14 cellular contexts compared by ENCODE assay signal in the genomic region with DNA sequence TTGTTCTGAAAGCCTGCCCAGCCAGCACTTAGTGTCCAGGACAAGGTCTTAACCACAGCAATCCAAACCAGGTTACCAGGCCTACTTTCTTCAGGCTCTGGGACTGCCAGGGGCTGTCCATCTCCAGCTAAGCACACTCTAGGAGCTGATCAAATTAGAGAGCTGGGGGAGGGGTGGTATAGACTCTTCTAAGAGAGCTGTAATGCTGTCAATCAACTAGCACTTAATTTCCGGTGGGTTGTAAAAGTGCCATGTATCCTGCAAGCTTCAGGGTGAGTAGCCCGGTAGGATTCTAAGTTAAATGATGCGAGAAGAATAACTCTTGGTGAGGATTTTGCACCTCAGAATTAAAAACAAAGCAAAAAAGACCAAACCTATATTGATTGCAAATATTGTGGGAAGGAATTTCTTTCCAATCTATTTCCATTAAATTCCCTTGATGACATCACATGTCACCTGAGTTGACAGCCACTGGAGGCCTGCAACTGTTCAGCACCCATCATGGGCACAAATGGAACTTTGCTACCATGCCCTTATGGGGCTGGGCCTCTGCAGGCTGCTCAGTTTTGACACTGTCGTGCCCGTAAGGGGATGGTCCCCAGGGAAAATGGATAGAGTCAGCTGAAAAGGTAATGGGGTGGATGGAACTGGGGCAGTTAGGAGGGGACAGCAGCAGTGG. TPM values are rescaled to one million over a fixed set of nuclear protein-coding genes. Genes with fewer than 3 reads are reported as not detected.
DNase-seq lines count a peak whose midpoint lies in the region; ATAC-seq and TF ChIP-seq lines count a peak whose summit lies in the region.
"Had no signal": no experiment of that assay in that cellular context is flagged by ENCODE, and none has a peak within 500 bp of the region (broad histone marks: within the 10 kb centered on the region; RNA-seq: fewer than 3 reads in every experiment).

No MANE protein-coding gene starts in this region.

- ATAC-seq in heart left ventricle: no peak
- no peak for ATAC-seq in left cardiac atrium
- ATAC-seq in PC-3: no peak
- ATAC-seq in upper lobe of right lung: no peak
- no peak for ATAC-seq in HG03378 (IDR thresholded peaks at IDR 0.05; ENCODE audit: unreplicated experiment)
- ATAC-seq in HG02588 (IDR thresholded peaks at IDR 0.05; ENCODE audit: unreplicated experiment): no peak

- TF ChIP-seq CTCF in heart left ventricle (IDR thresholded peaks at IDR 0.05) (no peak), PC-3 (conservative IDR thresholded peaks at IDR 0.05; ENCODE audit: low read depth, low read length) (no peak), upper lobe of right lung (IDR thresholded peaks at IDR 0.05) (no peak)

- peaks cover 0 to 1% (median 0%) of the 10 kb centered on the region in 8 donors for H3K9me3 Mint-ChIP-seq in CD4-positive, alpha-beta memory T cell
- H3K9me3 Mint-ChIP-seq: activated CD4-positive, alpha-beta memory T cell treated with anti-CD3 and anti-CD28 coated beads, Interleukin-2, amount 10 ng/mL, durations not matched to agents 7 days and 5 days; mesothelial cell of epicardium had no signal

- DNase-seq in heart left ventricle (no peak), left cardiac atrium (no peak), PC-3 (no peak), kidney tubule cell (ENCODE audit: low spot score) (peak; percentile 11), upper lobe of right lung (no peak)
- DNase-seq in CD4-positive, alpha-beta memory T cell: no peak
- DNase-seq: activated CD4-positive, alpha-beta memory T cell treated with anti-CD3 and anti-CD28 coated beads, Interleukin-2, amount 10 ng/mL, durations not matched to agents 7 days and 5 days; anterior cingulate cortex; NCI-H446 treated with DMSO at 0.1 percent for 48 hours; stimulated activated CD4-positive, alpha-beta T cell treated with anti-CD3 and anti-CD28 coated beads, Interleukin-12 subunit alpha, Interleukin-12 subunit beta, amount 100 ng/mL, for 4 hours had no signal

- H3K27me3 Mint-ChIP-seq in CD4-positive, alpha-beta memory T cell: peaks cover 0 to 5% of the 10 kb centered on the region in 2 donors

- no peak overlapping the region for H3K27ac Mint-ChIP-seq in CD4-positive, alpha-beta memory T cell
- H3K27ac Mint-ChIP-seq: activated CD4-positive, alpha-beta memory T cell treated with anti-CD3 and anti-CD28 coated beads, Interleukin-2, amount 10 ng/mL, durations not matched to agents 7 days and 5 days; mesothelial cell of epicardium had no signal

- 88 to 93% (median 90%) methylated on average over 5 of the region's 5 CpGs for WGBS in heart left ventricle, 4 donors

- TF ChIP-seq POLR2A in heart left ventricle (IDR thresholded peaks at IDR 0.05): no peak

- H3K36me3 ChIP-seq in heart left ventricle (no peaks in the 10 kb centered on the region), PC-3 (ENCODE audit: low read depth, low read length) (no peaks in the 10 kb centered on the region), upper lobe of right lung (no peaks in the 10 kb centered on the region)
- H3K36me3 ChIP-seq in CD4-positive, alpha-beta memory T cell (ENCODE audit: insufficient read depth, low read length): no peaks in the 10 kb centered on the region
- H3K36me3 ChIP-seq: ovary had no signal

- CTCF ChIA-PET in PC-3 (lab: Charles Lee): no interaction called here
- CTCF ChIA-PET in CD4-positive, alpha-beta memory T cell (lab: Charles Lee; ENCODE audit: partially characterized antibody): interaction anchor here (0.6 to 0.8 kb wide), 2 partner anchors 126 to 500 kb away, joined by 3 to 4 read pairs; no protein-coding TSS in a partner anchor

- H3K36me3 Mint-ChIP-seq in CD4-positive, alpha-beta memory T cell: no peaks in the 10 kb centered on the region
- H3K36me3 Mint-ChIP-seq: mesothelial cell of epicardium had no signal

- H3K4me2 ChIP-seq in PC-3 (ENCODE audit: low read length): peak overlapping the region; percentile 38; the same call in 1 of the 2 replicates

- peak overlapping the region; percentile 27 for H2AFZ ChIP-seq in PC-3 (ENCODE audit: low read length)

- POLR2A ChIA-PET in PC-3 (lab: Charles Lee; ENCODE audit: unreplicated experiment): interaction anchor here (0.7 kb wide), 1 partner anchor 40 kb away, joined by 13 read pairs; no protein-coding TSS in a partner anchor
- POLR2A ChIA-PET in CD4-positive, alpha-beta memory T cell (lab: Charles Lee; ENCODE audit: partially characterized antibody): no interaction called here

- no peaks in the 10 kb centered on the region for H3F3A ChIP-seq in PC-3 (ENCODE audit: low read length, unreplicated experiment)

- H3K4me3 ChIP-seq in heart left ventricle (no peak overlapping the region), PC-3 (ENCODE audit: low read length) (no peak overlapping the region), upper lobe of right lung (no peak overlapping the region)
- H3K4me3 ChIP-seq in CD4-positive, alpha-beta memory T cell (ENCODE audit: low read length in 2 of 2): no peak overlapping the region
- H3K4me3 ChIP-seq: ovary had no signal

- no peaks in the 10 kb centered on the region for H3K9me2 ChIP-seq in PC-3 (replicated peaks; ENCODE audit: low read length)

- no peaks in the 10 kb centered on the region for H3K79me2 ChIP-seq in PC-3 (ENCODE audit: low read length)

- BruUV-seq in PC-3 (replicated peaks; lab: Mats Ljungman, UMichigan): no TSS peak

- H3K27ac ChIP-seq in heart left ventricle (peak overlapping the region in 7 of 12 donors; percentile 1 to 72 (median 54)), PC-3 (ENCODE audit: low read length) (no peak overlapping the region), upper lobe of right lung (peak overlapping the region; percentile 52)
- no peak overlapping the region for H3K27ac ChIP-seq in CD4-positive, alpha-beta memory T cell (ENCODE audit: low read depth, low read length)
- H3K27ac ChIP-seq: ovary had no signal

- H3K9me3 ChIP-seq in heart left ventricle (no peaks in the 10 kb centered on the region), PC-3 (ENCODE audit: low read length) (no peaks in the 10 kb centered on the region), upper lobe of right lung (no peaks in the 10 kb centered on the region)
- H3K9me3 ChIP-seq in CD4-positive, alpha-beta memory T cell (ENCODE audit: control insufficient read depth in 1 of 2, low read length in 2 of 2): no peaks in the 10 kb centered on the region
- H3K9me3 ChIP-seq: ovary had no signal

- no peaks in the 10 kb centered on the region for H4K20me1 ChIP-seq in PC-3 (ENCODE audit: low read length)

- H3K4me1 ChIP-seq in heart left ventricle (peaks cover 0 to 18% (median 4%) of the 10 kb centered on the region in 12 donors), PC-3 (ENCODE audit: insufficient read depth, low read length) (peaks cover 14% of the 10 kb centered on the region), upper lobe of right lung (peaks cover 14% of the 10 kb centered on the region)
- H3K4me1 ChIP-seq in CD4-positive, alpha-beta memory T cell (ENCODE audit: insufficient read depth, low read length): peaks cover 4% of the 10 kb centered on the region

- intact Hi-C loops in heart left ventricle (cut with DNase I) (loop anchor here in 5 of 10 donors (10.0 kb wide), 2 partner anchors 275 to 1235 kb away; no protein-coding TSS in a partner anchor), left cardiac atrium (cut with DNase I) (no loop called here), PC-3 (cut with micrococcal nuclease) (loop anchor here (2.0 to 10.0 kb wide), 5 partner anchors 53 to 415 kb away; a partner anchor contains a TSS), upper lobe of right lung (cut with DNase I) (no loop called here)
- intact Hi-C loops in CD4-positive, alpha-beta memory T cell (cut with micrococcal nuclease): no loop called here

- H3K4me3 Mint-ChIP-seq in CD4-positive, alpha-beta memory T cell: no peak overlapping the region
- H3K4me3 Mint-ChIP-seq: activated CD4-positive, alpha-beta memory T cell treated with anti-CD3 and anti-CD28 coated beads, Interleukin-2, amount 10 ng/mL, durations not matched to agents 7 days and 5 days; mesothelial cell of epicardium had no signal

- H3K4me1 Mint-ChIP-seq in CD4-positive, alpha-beta memory T cell: peaks cover 2 to 9% (median 4%) of the 10 kb centered on the region in 4 donors

- H3K9ac ChIP-seq in PC-3 (ENCODE audit: low read length): no peak overlapping the region

- no peaks in the 10 kb centered on the region for H3K27me3 ChIP-seq in heart left ventricle
- H3K27me3 ChIP-seq in PC-3 (ENCODE audit: low read length): no peaks in the 10 kb centered on the region
- no peaks in the 10 kb centered on the region for H3K27me3 ChIP-seq in upper lobe of right lung
- H3K27me3 ChIP-seq in CD4-positive, alpha-beta memory T cell (ENCODE audit: insufficient read depth, low read length): peaks cover 3% of the 10 kb centered on the region
- H3K27me3 ChIP-seq: ovary had no signal

RNA-seq across cellular contexts. Expression of a gene that starts 8.7 kb away (rescaled TPM):
- total RNA-seq in heart left ventricle: 100 to 1,000 TPM in 5 of 9 donors, 10 to 100 TPM in 4; 87.0 to 138 (median 105) TPM
- 100 to 1,000 TPM in 1 of 2 donors, 10 to 100 TPM in 1; 57.2 to 122 TPM for polyA plus RNA-seq in heart left ventricle
- 100 to 1,000 TPM in 1 of 2 donors, 10 to 100 TPM in 1; 86.7 to 101 TPM for total RNA-seq in left cardiac atrium
- total RNA-seq in PC-3 (2014; rRNA removed): 106 and 120 TPM in 2 replicates
- total RNA-seq in upper lobe of right lung: 80.7 TPM
- 10 to 100 TPM; 77.2 to 77.7 TPM for total RNA-seq in CD4-positive, alpha-beta memory T cell
- polyA plus RNA-seq in CD4-positive, alpha-beta memory T cell: 100 to 1,000 TPM; 170 to 267 TPM

Comparison
In these comparisons a context has a peak if more than half of its experiments do, and no peak if none do; other contexts are left out.
1. H3K27ac ChIP-seq: peak in heart left ventricle (7 of 12) and upper lobe of right lung (single experiment); none in PC-3 (single experiment) and CD4-positive, alpha-beta memory T cell (single experiment).